Comparison of ENCODE assay signal across 1 cellular context in the genomic region with DNA sequence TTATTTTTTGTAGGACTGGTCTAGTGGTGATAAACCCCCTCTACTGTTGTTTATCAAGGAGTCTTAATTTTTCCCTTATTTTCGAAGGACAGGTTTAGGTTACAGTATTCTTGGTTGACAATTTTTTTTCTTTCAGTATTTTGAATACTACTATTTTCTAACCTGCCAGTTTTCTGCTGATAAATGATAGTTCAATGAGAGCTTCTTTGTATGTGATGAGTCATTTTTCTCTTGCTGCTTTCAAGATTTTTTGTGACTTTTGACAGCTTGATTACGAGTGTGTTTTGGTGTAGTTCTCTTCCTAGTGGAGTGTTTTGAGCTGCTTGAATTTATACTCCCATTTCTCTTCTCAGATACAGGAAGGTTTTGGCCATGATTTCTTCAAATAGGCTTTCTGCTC.
A peak's percentile ranks its signal among the peaks of the same experiment; 100 is the strongest.
TF ChIP-seq lines count a peak whose summit lies in the region.

No MANE protein-coding gene starts in this region.

TF ChIP-seq in K562, 482 proteins besides CTCF, POLR2A, EP300 and RAD21 (continued from another document):
- TF ChIP-seq, protein P1, sequence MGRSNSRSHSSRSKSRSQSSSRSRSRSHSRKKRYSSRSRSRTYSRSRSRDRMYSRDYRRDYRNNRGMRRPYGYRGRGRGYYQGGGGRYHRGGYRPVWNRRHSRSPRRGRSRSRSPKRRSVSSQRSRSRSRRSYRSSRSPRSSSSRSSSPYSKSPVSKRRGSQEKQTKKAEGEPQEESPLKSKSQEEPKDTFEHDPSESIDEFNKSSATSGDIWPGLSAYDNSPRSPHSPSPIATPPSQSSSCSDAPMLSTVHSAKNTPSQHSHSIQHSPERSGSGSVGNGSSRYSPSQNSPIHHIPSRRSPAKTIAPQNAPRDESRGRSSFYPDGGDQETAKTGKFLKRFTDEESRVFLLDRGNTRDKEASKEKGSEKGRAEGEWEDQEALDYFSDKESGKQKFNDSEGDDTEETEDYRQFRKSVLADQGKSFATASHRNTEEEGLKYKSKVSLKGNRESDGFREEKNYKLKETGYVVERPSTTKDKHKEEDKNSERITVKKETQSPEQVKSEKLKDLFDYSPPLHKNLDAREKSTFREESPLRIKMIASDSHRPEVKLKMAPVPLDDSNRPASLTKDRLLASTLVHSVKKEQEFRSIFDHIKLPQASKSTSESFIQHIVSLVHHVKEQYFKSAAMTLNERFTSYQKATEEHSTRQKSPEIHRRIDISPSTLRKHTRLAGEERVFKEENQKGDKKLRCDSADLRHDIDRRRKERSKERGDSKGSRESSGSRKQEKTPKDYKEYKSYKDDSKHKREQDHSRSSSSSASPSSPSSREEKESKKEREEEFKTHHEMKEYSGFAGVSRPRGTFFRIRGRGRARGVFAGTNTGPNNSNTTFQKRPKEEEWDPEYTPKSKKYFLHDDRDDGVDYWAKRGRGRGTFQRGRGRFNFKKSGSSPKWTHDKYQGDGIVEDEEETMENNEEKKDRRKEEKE (IDR thresholded peaks at IDR 0.05; ENCODE audit: borderline replicate concordance in 1 of 2, control insufficient read depth in 1 of 2, low read depth in 2 of 2, low read length in 1 of 2) = no peak
- no peak for TF ChIP-seq ZNF766 (CRISPR knock-in tag; conservative IDR thresholded peaks at IDR 0.05)
- peak; percentile 85 for TF ChIP-seq ZNF316 (IDR thresholded peaks at IDR 0.05)
- TF ChIP-seq, protein P2, sequence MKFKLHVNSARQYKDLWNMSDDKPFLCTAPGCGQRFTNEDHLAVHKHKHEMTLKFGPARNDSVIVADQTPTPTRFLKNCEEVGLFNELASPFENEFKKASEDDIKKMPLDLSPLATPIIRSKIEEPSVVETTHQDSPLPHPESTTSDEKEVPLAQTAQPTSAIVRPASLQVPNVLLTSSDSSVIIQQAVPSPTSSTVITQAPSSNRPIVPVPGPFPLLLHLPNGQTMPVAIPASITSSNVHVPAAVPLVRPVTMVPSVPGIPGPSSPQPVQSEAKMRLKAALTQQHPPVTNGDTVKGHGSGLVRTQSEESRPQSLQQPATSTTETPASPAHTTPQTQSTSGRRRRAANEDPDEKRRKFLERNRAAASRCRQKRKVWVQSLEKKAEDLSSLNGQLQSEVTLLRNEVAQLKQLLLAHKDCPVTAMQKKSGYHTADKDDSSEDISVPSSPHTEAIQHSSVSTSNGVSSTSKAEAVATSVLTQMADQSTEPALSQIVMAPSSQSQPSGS (CRISPR knock-in tag; IDR thresholded peaks at IDR 0.05) = no peak
- TF ChIP-seq NFIX (CRISPR knock-in tag; IDR thresholded peaks at IDR 0.05; ENCODE audit: low read depth) = no peak
- TF ChIP-seq, protein P3, sequence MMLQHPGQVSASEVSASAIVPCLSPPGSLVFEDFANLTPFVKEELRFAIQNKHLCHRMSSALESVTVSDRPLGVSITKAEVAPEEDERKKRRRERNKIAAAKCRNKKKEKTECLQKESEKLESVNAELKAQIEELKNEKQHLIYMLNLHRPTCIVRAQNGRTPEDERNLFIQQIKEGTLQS (IDR thresholded peaks at IDR 0.05) = peak; percentile 85
- TF ChIP-seq, protein P3 (CRISPR knock-in tag; conservative IDR thresholded peaks at IDR 0.05) = no peak
- TF ChIP-seq, protein P4, sequence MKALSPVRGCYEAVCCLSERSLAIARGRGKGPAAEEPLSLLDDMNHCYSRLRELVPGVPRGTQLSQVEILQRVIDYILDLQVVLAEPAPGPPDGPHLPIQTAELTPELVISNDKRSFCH (CRISPR knock-in tag; IDR thresholded peaks at IDR 0.05) = no peak
- TF ChIP-seq, protein P4 (tag; IDR thresholded peaks at IDR 0.05) = no peak
- TF ChIP-seq, protein P5, sequence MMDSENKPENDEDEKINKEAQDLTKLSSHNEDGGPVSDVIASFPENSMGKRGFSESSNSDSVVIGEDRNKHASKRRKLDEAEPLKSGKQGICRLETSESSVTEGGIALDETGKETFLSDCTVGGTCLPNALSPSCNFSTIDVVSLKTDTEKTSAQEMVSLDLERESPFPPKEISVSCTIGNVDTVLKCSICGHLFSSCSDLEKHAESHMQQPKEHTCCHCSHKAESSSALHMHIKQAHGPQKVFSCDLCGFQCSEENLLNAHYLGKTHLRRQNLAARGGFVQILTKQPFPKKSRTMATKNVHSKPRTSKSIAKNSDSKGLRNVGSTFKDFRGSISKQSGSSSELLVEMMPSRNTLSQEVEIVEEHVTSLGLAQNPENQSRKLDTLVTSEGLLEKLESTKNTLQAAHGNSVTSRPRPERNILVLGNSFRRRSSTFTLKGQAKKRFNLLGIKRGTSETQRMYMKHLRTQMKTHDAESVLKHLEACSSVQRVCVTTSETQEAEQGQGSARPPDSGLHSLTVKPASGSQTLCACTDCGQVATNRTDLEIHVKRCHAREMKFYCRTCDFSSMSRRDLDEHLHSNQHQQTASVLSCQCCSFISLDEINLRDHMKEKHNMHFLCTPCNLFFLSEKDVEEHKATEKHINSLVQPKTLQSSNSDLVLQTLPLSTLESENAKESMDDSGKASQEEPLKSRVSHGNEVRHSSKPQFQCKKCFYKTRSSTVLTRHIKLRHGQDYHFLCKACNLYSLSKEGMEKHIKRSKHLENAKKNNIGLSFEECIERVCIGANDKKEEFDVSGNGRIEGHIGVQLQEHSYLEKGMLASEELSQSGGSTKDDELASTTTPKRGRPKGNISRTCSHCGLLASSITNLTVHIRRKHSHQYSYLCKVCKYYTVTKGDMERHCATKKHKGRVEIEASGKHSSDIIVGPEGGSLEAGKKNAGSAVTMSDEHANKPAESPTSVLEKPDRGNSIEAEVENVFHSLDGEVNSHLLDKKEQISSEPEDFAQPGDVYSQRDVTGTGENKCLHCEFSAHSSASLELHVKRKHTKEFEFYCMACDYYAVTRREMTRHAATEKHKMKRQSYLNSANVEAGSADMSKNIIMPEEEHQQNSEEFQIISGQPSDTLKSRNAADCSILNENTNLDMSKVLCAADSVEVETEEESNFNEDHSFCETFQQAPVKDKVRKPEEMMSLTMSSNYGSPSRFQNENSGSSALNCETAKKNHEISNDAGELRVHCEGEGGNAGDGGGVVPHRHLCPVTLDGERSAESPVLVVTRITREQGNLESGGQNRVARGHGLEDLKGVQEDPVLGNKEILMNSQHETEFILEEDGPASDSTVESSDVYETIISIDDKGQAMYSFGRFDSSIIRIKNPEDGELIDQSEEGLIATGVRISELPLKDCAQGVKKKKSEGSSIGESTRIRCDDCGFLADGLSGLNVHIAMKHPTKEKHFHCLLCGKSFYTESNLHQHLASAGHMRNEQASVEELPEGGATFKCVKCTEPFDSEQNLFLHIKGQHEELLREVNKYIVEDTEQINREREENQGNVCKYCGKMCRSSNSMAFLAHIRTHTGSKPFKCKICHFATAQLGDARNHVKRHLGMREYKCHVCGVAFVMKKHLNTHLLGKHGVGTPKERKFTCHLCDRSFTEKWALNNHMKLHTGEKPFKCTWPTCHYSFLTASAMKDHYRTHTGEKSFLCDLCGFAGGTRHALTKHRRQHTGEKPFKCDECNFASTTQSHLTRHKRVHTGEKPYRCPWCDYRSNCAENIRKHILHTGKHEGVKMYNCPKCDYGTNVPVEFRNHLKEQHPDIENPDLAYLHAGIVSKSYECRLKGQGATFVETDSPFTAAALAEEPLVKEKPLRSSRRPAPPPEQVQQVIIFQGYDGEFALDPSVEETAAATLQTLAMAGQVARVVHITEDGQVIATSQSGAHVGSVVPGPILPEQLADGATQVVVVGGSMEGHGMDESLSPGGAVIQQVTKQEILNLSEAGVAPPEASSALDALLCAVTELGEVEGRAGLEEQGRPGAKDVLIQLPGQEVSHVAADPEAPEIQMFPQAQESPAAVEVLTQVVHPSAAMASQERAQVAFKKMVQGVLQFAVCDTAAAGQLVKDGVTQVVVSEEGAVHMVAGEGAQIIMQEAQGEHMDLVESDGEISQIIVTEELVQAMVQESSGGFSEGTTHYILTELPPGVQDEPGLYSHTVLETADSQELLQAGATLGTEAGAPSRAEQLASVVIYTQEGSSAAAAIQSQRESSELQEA (IDR thresholded peaks at IDR 0.05; ENCODE audit: low read depth) = no peak
- no peak for TF ChIP-seq ZKSCAN1 (IDR thresholded peaks at IDR 0.05; ENCODE audit: low read depth, low read length)
- no peak for TF ChIP-seq PRMT5 (CRISPR knock-in tag; IDR thresholded peaks at IDR 0.05)
- TF ChIP-seq GTF2E2 (tag; IDR thresholded peaks at IDR 0.05) = no peak
- no peak for TF ChIP-seq CC2D1A (IDR thresholded peaks at IDR 0.05)
- no peak for TF ChIP-seq ZNF143 (CRISPR knock-in tag; IDR thresholded peaks at IDR 0.05)
- TF ChIP-seq MCM2 (IDR thresholded peaks at IDR 0.05; ENCODE audit: low read depth) = no peak
- TF ChIP-seq JUND (IDR thresholded peaks at IDR 0.05; ENCODE audit: borderline replicate concordance, low read depth, low read length) = peak; percentile 79; the same call in 1 of the 2 replicates
- TF ChIP-seq JUND (tag; IDR thresholded peaks at IDR 0.05; ENCODE audit: borderline replicate concordance, low read depth, low read length) = peak; percentile 58; the same call in 1 of the 3 replicates
- peak; percentile 47; the same call in 1 of the 2 replicates for TF ChIP-seq C11orf30 (IDR thresholded peaks at IDR 0.05; ENCODE audit: low read depth)
- no peak for TF ChIP-seq ZNF444 (CRISPR knock-in tag; IDR thresholded peaks at IDR 0.05)
- no peak for TF ChIP-seq XRCC5 (IDR thresholded peaks at IDR 0.05; ENCODE audit: low read depth, low read length)
- no peak for TF ChIP-seq IFI16 (CRISPR knock-in tag; IDR thresholded peaks at IDR 0.05)
- peak; percentile 47; the same call in 1 of the 2 replicates for TF ChIP-seq TRIM28 (IDR thresholded peaks at IDR 0.05)
- TF ChIP-seq, protein P6, sequence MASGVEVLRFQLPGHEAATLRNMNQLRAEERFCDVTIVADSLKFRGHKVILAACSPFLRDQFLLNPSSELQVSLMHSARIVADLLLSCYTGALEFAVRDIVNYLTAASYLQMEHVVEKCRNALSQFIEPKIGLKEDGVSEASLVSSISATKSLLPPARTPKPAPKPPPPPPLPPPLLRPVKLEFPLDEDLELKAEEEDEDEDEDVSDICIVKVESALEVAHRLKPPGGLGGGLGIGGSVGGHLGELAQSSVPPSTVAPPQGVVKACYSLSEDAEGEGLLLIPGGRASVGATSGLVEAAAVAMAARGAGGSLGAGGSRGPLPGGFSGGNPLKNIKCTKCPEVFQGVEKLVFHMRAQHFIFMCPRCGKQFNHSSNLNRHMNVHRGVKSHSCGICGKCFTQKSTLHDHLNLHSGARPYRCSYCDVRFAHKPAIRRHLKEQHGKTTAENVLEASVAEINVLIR (CRISPR knock-in tag; IDR thresholded peaks at IDR 0.05) = no peak
- no peak for TF ChIP-seq ZNF174 (CRISPR knock-in tag; IDR thresholded peaks at IDR 0.05)
- no peak for TF ChIP-seq TAL1 (IDR thresholded peaks at IDR 0.05)
- TF ChIP-seq NFE2L1 (tag; IDR thresholded peaks at IDR 0.05; ENCODE audit: borderline replicate concordance, low read depth) = no peak
- no peak for TF ChIP-seq FOXK2 (conservative IDR thresholded peaks at IDR 0.05 in 1 of 2, IDR thresholded peaks at IDR 0.05 in 1 of 2; ENCODE audit: low read depth in 2 of 2)
- TF ChIP-seq DPF2 (IDR thresholded peaks at IDR 0.05) = peak; percentile 65
- TF ChIP-seq MEF2A (IDR thresholded peaks at IDR 0.05; ENCODE audit: control insufficient read depth, low read depth, low read length) = no peak
- no peak for TF ChIP-seq ASH1L (IDR thresholded peaks at IDR 0.05; ENCODE audit: borderline replicate concordance, low read depth, partially characterized antibody)
- no peak for TF ChIP-seq NR3C1 (CRISPR knock-in tag; IDR thresholded peaks at IDR 0.05)
- TF ChIP-seq SP2 (IDR thresholded peaks at IDR 0.05; ENCODE audit: extremely low read depth, low read depth, low read length, poor library complexity, severe bottlenecking) = no peak
- TF ChIP-seq, protein P7, sequence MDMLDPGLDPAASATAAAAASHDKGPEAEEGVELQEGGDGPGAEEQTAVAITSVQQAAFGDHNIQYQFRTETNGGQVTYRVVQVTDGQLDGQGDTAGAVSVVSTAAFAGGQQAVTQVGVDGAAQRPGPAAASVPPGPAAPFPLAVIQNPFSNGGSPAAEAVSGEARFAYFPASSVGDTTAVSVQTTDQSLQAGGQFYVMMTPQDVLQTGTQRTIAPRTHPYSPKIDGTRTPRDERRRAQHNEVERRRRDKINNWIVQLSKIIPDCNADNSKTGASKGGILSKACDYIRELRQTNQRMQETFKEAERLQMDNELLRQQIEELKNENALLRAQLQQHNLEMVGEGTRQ (CRISPR knock-in tag; IDR thresholded peaks at IDR 0.05) = no peak
- no peak for TF ChIP-seq ETV6 (IDR thresholded peaks at IDR 0.05; ENCODE audit: borderline replicate concordance in 1 of 2, low read depth in 2 of 2, low read length in 1 of 2)
- TF ChIP-seq ETV6 (CRISPR knock-in tag; IDR thresholded peaks at IDR 0.05; ENCODE audit: borderline replicate concordance) = no peak
- TF ChIP-seq KAT2B (IDR thresholded peaks at IDR 0.05; ENCODE audit: low read depth, low read length) = no peak
- no peak for TF ChIP-seq ESRRA (IDR thresholded peaks at IDR 0.05; ENCODE audit: borderline replicate concordance, low read depth)
- TF ChIP-seq, protein P8, sequence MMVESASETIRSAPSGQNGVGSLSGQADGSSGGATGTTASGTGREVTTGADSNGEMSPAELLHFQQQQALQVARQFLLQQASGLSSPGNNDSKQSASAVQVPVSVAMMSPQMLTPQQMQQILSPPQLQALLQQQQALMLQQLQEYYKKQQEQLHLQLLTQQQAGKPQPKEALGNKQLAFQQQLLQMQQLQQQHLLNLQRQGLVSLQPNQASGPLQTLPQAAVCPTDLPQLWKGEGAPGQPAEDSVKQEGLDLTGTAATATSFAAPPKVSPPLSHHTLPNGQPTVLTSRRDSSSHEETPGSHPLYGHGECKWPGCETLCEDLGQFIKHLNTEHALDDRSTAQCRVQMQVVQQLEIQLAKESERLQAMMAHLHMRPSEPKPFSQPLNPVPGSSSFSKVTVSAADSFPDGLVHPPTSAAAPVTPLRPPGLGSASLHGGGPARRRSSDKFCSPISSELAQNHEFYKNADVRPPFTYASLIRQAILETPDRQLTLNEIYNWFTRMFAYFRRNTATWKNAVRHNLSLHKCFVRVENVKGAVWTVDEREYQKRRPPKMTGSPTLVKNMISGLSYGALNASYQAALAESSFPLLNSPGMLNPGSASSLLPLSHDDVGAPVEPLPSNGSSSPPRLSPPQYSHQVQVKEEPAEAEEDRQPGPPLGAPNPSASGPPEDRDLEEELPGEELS (CRISPR knock-in tag; IDR thresholded peaks at IDR 0.05; ENCODE audit: borderline replicate concordance) = no peak
- peak; percentile 51 for TF ChIP-seq FOSL1 (tag; conservative IDR thresholded peaks at IDR 0.05)
